10 cellular contexts compared by ENCODE assay signal in genomic region chr1:235917267-235917811, GRCh38. TPM values are rescaled to one million over a fixed set of nuclear protein-coding genes. Genes with fewer than 3 reads are reported as not detected.
DNase-seq lines count a peak whose midpoint lies in the region; ATAC-seq, FAIRE-seq and TF ChIP-seq lines count a peak whose summit lies in the region.
"Had no signal": no experiment of that assay in that cellular context is flagged by ENCODE, and none has a peak within 500 bp of the region (broad histone marks: within the 10 kb centered on the region; RNA-seq: fewer than 3 reads in every experiment).

No MANE protein-coding gene starts in this region.

- no peak overlapping the region for H3K4me3 ChIP-seq in uterus

- no peaks in the 10 kb centered on the region for H3K36me3 ChIP-seq in uterus

- H3K4me1 ChIP-seq in uterus = peaks cover 4 to 8% of the 10 kb centered on the region in 2 donors

- ATAC-seq in HG03159 (IDR thresholded peaks at IDR 0.05; ENCODE audit: unreplicated experiment) = peak; percentile 87

- TF ChIP-seq CTCF in uterus (IDR thresholded peaks at IDR 0.05) = no peak

- intact Hi-C loops in uterus (cut with DNase I; ENCODE audit: low total_unique reads) = no loop called here

- peak in 2 of 3 experiments; percentile 2 to 22 for DNase-seq in NCI-H1417 (lab: John Stamatoyannopoulos, UW)
- DNase-seq in NCI-H1417 treated with DMSO at 0.1 percent for 48 hours (lab: John Stamatoyannopoulos, UW) = no peak
- peak; percentile 100 for DNase-seq in RCC 7860 (ENCODE audit: low spot score)
- peak; percentile 16 to 40 for DNase-seq in activated T-helper 1 cell treated with anti-CD3 and anti-CD28 coated beads, Interleukin-2, amount 50 U/mL, for 16 hours (ENCODE audit: low read depth in 1 of 2, low spot score in 1 of 2)
- DNase-seq in foreskin melanocyte = peak; percentile 100
- peak; percentile 100 for DNase-seq in renal cortical epithelial cell (ENCODE audit: low read depth)
- DNase-seq in uterus = peak; percentile 73 to 92

- H3K9me3 ChIP-seq in uterus = no peaks in the 10 kb centered on the region

- no peak for TF ChIP-seq POLR2A in uterus (IDR thresholded peaks at IDR 0.05)

- H3K27me3 ChIP-seq in uterus = no peaks in the 10 kb centered on the region

- H3K27ac ChIP-seq in uterus = peak overlapping the region; percentile 72 to 78

- FAIRE-seq in RCC 7860 (lab: Jason Lieb, UNC) = peak; percentile 99
- FAIRE-seq: A204.1, islet of Langerhans had no signal

RNA-seq across cellular contexts. Expression of gene LYST, which starts 50.6 kb away (rescaled TPM):
- total RNA-seq in renal cortical epithelial cell = 12.0 and 23.6 TPM in 2 replicates
- total RNA-seq in uterus = 10 to 100 TPM; 25.6 to 68.2 (median 32.9) TPM
